9 cellular contexts compared by ENCODE assay signal in the genomic region with DNA sequence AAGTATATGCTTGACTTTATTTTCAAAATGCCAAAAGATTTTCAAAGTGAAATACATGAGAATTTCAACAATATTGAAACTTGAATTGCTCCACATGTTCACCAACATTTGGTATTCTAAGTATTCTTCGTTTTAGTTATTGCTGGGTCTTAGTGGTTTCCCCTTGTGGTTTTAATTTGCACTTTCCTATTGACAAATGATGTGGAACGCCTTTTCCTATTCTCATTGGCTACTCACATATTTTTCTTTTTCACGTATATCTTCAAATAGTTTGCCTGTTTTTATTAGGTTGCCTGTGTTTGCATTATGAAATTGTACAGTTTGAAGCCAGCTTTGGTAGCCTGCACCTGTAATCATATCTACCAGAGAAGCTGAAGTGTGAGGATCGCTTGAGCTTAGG.
"Had no signal": no experiment of that assay in that cellular context is flagged by ENCODE, and none has a peak within 500 bp of the region (broad histone marks: within the 10 kb centered on the region; RNA-seq: fewer than 3 reads in every experiment).

No MANE protein-coding gene starts in this region.

- H3K4me1 ChIP-seq: HAP-1 had no signal

- FAIRE-seq: H1, HepG2 had no signal

- H3K9me3 ChIP-seq: HAP-1 had no signal

- DNase-seq: H7, HFFc6, KBM-7 had no signal

- H3K4me3 ChIP-seq: GM23338, HAP-1 had no signal

- H3K36me3 ChIP-seq: HAP-1 had no signal

- H3K9ac ChIP-seq: KMS-11 had no signal

- H3K27ac ChIP-seq: HL-60, KMS-11 had no signal

- H3K4me2 ChIP-seq: GM23338, KMS-11 had no signal
